In the genomic region with DNA sequence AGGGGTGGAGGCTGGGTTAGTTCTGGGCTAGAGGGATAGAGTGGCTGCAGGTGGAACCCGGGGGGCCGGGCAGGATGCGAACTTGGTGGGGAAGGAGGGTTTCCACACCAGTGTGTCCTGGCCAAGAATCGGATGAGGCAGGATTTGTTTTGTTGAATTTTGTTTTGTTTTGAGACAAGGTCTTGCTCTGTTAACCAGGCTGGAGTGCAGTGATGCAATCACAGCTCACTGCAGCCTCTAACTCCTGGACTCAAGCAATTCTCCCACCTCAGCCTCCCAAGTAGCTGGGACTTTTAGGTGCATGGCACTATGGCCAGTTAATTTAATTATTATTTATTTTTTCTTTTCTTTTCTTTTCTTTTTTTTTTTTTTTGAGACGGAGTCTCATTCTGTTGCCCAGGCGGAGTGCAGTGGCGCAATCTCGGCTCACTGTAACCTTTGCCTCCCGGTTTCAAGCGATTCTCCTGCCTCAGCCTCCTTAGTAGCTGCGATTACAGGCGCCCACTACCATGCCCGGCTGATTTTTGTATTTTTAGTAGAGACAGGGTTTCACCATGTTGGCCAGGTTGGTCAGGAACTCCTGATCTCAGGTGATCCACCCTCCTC, we compare ENCODE assay signal across 25 cellular contexts. TPM values are rescaled to one million over a fixed set of nuclear protein-coding genes. Genes with fewer than 3 reads are reported as not detected.
A peak's percentile ranks its signal among the peaks of the same experiment; 100 is the strongest.
DNase-seq lines count a peak whose midpoint lies in the region; ATAC-seq, FAIRE-seq and TF ChIP-seq lines count a peak whose summit lies in the region.
"Had no signal": no experiment of that assay in that cellular context is flagged by ENCODE, and none has a peak within 500 bp of the region (broad histone marks: within the 10 kb centered on the region; RNA-seq: fewer than 3 reads in every experiment).

No MANE protein-coding gene starts in this region.

- H3K27me3 Mint-ChIP-seq in naive B cell: no peaks in the 10 kb centered on the region
- H3K27me3 Mint-ChIP-seq: activated naive CD4-positive, alpha-beta T cell treated with anti-CD3 and anti-CD28 coated beads, Interleukin-2, amount 50 U/mL, for 24 hours; CD4-positive, CD25-positive, alpha-beta regulatory T cell had no signal

- CTCF ChIA-PET in K562 (lab: Yijun Ruan, JAX; ENCODE audit: low intra/inter-chr PET ratio): interaction anchor here (1.2 to 1.8 kb wide), 2 partner anchors 48 to 49 kb away, joined by 3 to 10 read pairs; no protein-coding TSS in a partner anchor

- in situ Hi-C loops in K562 (cut with MboI): no loop called here

- TF ChIP-seq RAD21 in K562 (CRISPR knock-in tag; conservative IDR thresholded peaks at IDR 0.05 in 1 of 2, IDR thresholded peaks at IDR 0.05 in 1 of 2): no peak

- H3K4me2 ChIP-seq in K562 (ENCODE audit: insufficient read depth, low read length): no peak overlapping the region

- no peak for TF ChIP-seq POLR2A in K562 (conservative IDR thresholded peaks at IDR 0.05)

- H2AFZ ChIP-seq in K562 (ENCODE audit: low read depth, low read length): no peak overlapping the region

- TSS peak; percentile 55 for BruUV-seq in K562 (replicated peaks; lab: Mats Ljungman, UMichigan)

- no peak for DNase-seq in right atrium auricular region (ENCODE audit: low spot score)
- no peak for DNase-seq in left ventricle myocardium superior
- DNase-seq in K562 (ENCODE audit: extremely low read depth in 1 of 4, low spot score in 3 of 4): no peak
- no peak for DNase-seq in naive B cell
- no peak for DNase-seq in hippocampal formation (lab: John Stamatoyannopoulos, UW)
- DNase-seq: activated CD4-positive, alpha-beta T cell treated with anti-CD3 and anti-CD28 coated beads, Interleukin-2, amount 50 U/mL, for 48 hours; activated T-cell treated with anti-CD3 and anti-CD28 coated beads, Interleukin-2, amount 50 U/mL, for 1 hour; brain microvascular endothelial cell; CD4-positive, CD25-positive, alpha-beta regulatory T cell; DMS79; foreskin melanocyte; GOT3; NCI-H1436; NCI-H2171 treated with DMSO at 0.1 percent for 48 hours; pancreas; stimulated activated CD4-positive, alpha-beta T cell treated with anti-CD3 and anti-CD28 coated beads, Interleukin-1b, Interleukin-23, amount 100 ng/mL, for 48 hours; T-helper 2 cell; WERI-Rb-1 had no signal

- peaks cover 5 to 20% (median 13%) of the 10 kb centered on the region in 3 donors for H3K4me1 Mint-ChIP-seq in naive B cell

- intact Hi-C loops in left ventricle myocardium superior (cut with micrococcal nuclease): no loop called here
- intact Hi-C loops in K562 (cut with micrococcal nuclease): no loop called here

- 87% methylated on average over 11 of the region's 13 CpGs for WGBS in K562 (ENCODE audit: insufficient coverage, low coverage, missing lambda C conversion rate)

- H3K36me3 Mint-ChIP-seq in naive B cell: no peaks in the 10 kb centered on the region
- H3K36me3 Mint-ChIP-seq: activated naive CD4-positive, alpha-beta T cell treated with anti-CD3 and anti-CD28 coated beads, Interleukin-2, amount 50 U/mL, for 24 hours; CD4-positive, CD25-positive, alpha-beta regulatory T cell had no signal

- H3K79me2 ChIP-seq in K562 (ENCODE audit: control insufficient read depth, insufficient read depth, low read length): peaks cover 5% of the 10 kb centered on the region; the same call in 2 of the 3 replicates

- no peaks in the 10 kb centered on the region for H4K20me1 ChIP-seq in K562 (replicated peaks; ENCODE audit: control insufficient read depth, insufficient read depth, low read length)

- H3K4me3 ChIP-seq in right atrium auricular region (no peak overlapping the region), K562 (no peak overlapping the region)
- H3K4me3 ChIP-seq: SJSA1 had no signal

- H3K9me3 Mint-ChIP-seq in naive B cell: no peaks in the 10 kb centered on the region
- H3K9me3 Mint-ChIP-seq: activated naive CD4-positive, alpha-beta T cell treated with anti-CD3 and anti-CD28 coated beads, Interleukin-2, amount 50 U/mL, for 24 hours; CD4-positive, CD25-positive, alpha-beta regulatory T cell had no signal

- FAIRE-seq in K562 (lab: Jason Lieb, UNC): no peak
- FAIRE-seq: GM12892, pancreas, urothelium cell line had no signal

- H3K9me1 ChIP-seq in K562 (ENCODE audit: control insufficient read depth, insufficient read depth, low read length): no peaks in the 10 kb centered on the region

- peak overlapping the region in 4 of 6 donors; percentile 83 to 95 (median 85) for H3K27ac Mint-ChIP-seq in naive B cell
- H3K27ac Mint-ChIP-seq: activated naive CD4-positive, alpha-beta T cell treated with anti-CD3 and anti-CD28 coated beads, Interleukin-2, amount 50 U/mL, for 24 hours had no signal

- peak overlapping the region; percentile 70 to 90; a peak in 2 of 4 replicates for H3K9ac ChIP-seq in K562 (ENCODE audit: insufficient read depth in 1 of 2, low read depth in 2 of 2, low read length in 2 of 2)

- H3K27ac ChIP-seq in right atrium auricular region (peak overlapping the region; percentile 77 to 94), K562 (ENCODE audit: extremely low read depth, low read depth, low read length) (peak overlapping the region; percentile 87; the same call in 1 of the 3 replicates)
- H3K27ac ChIP-seq: brain microvascular endothelial cell, SJSA1, WERI-Rb-1 had no signal

- no peak for ATAC-seq in left ventricle myocardium superior
- no peak for ATAC-seq in K562
- no peak for ATAC-seq in naive B cell (ENCODE audit: low read depth in 2 of 2)
- no peak for ATAC-seq in HG02852 (IDR thresholded peaks at IDR 0.05; ENCODE audit: unreplicated experiment)
- ATAC-seq in HG02870 (IDR thresholded peaks at IDR 0.05; ENCODE audit: unreplicated experiment): no peak
- no peak for ATAC-seq in esophagus mucosa

- no peak for TF ChIP-seq CTCF in right atrium auricular region (IDR thresholded peaks at IDR 0.05)
- TF ChIP-seq CTCF in K562 (IDR thresholded peaks at IDR 0.05 in 2 of 3, conservative IDR thresholded peaks at IDR 0.05 in 1 of 3; ENCODE audit: insufficient read depth in 2 of 3, low read depth in 1 of 3, low read length in 3 of 3): no peak

- POLR2A ChIA-PET in K562 (lab: Yijun Ruan, JAX): interaction anchor here (0.8 to 2.4 kb wide), 4 partner anchors 9 to 20 kb away, joined by 3 to 30 read pairs (median 6); a partner anchor contains a TSS

- no peaks in the 10 kb centered on the region for H3K27me3 ChIP-seq in right atrium auricular region
- no peaks in the 10 kb centered on the region for H3K27me3 ChIP-seq in K562 (ENCODE audit: control insufficient read depth in 2 of 2, insufficient read depth in 2 of 2, low read length in 2 of 2)
- H3K27me3 ChIP-seq: brain microvascular endothelial cell, pancreas, SJSA1 had no signal

- H3K9me3 ChIP-seq in right atrium auricular region (no peaks in the 10 kb centered on the region), K562 (replicated peaks; ENCODE audit: control insufficient read depth, insufficient read depth, low read depth, low read length) (no peaks in the 10 kb centered on the region)
- H3K9me3 ChIP-seq: pancreas, SJSA1 had no signal

- peak overlapping the region in 2 of 8 donors; percentile 51 to 69 for H3K4me3 Mint-ChIP-seq in naive B cell

- H3K4me1 ChIP-seq in right atrium auricular region (peaks cover 0 to 24% of the 10 kb centered on the region in 2 donors), K562 (replicated peaks in 1 of 2; ENCODE audit: control insufficient read depth in 2 of 2, insufficient read depth in 2 of 2, low read length in 2 of 2) (peaks cover 20 to 42% of the 10 kb centered on the region in 2 experiments)
- H3K4me1 ChIP-seq: pancreas had no signal

- TF ChIP-seq EP300 in K562 (IDR thresholded peaks at IDR 0.05; ENCODE audit: low read length): no peak

- H3K36me3 ChIP-seq in right atrium auricular region: no peaks in the 10 kb centered on the region
- no peaks in the 10 kb centered on the region for H3K36me3 ChIP-seq in K562 (ENCODE audit: control insufficient read depth, insufficient read depth, low read length)
- H3K36me3 ChIP-seq: brain microvascular endothelial cell, pancreas, SJSA1, WERI-Rb-1 had no signal

RNA-seq across cellular contexts. Expression of a gene that starts 13.0 kb away (rescaled TPM):
- total RNA-seq in right atrium auricular region (10 to 100 TPM; 18.7 to 20.2 TPM), left ventricle myocardium superior (10.3 TPM), K562 (2014; rRNA removed) (127 and 152 TPM in 2 replicates), K562 (2014; rRNA removed; fragmentation: Illumina TruSeq; extraction: Trizol) (18.9 and 25.9 TPM in 2 replicates), K562 (2015; rRNA removed; fragmentation: Illumina TruSeq; extraction: Trizol) (44.9 and 47.9 TPM in 2 replicates), K562 (2021) (124 and 135 TPM in 2 replicates), esophagus mucosa (27.4 TPM)
- total RNA-seq in K562 (2011; cell fraction: chromatin; rRNA removed; ENCODE audit: low replicate concordance): 18.9 and 64.5 TPM in 2 replicates
- total RNA-seq in K562 (2011; cell fraction: nucleolus; rRNA removed): 109 and 128 TPM in 2 replicates
- 45.6 and 53.0 TPM in 2 replicates for total RNA-seq in K562 (2011; cell fraction: nucleoplasm; rRNA removed)
- polyA plus RNA-seq in K562 (2011; rRNA removed) (28.2 and 31.7 TPM in 2 replicates), K562 (2014; fragmentation: Illumina TruSeq; extraction: Trizol) (19.4 and 33.7 TPM in 2 replicates), K562 (2014; fragmentation: Nextera tagmentation; extraction: Ambion mirVana) (1 to 10 TPM; 2.9 to 5.9 TPM), K562 (2014; rRNA removed) (153 and 185 TPM in 2 replicates), naive B cell (ENCODE audit: low read depth in 6 of 6) (10 to 100 TPM; 21.8 to 46.8 (median 27.5) TPM)
- 38.6 and 141 TPM in 2 replicates for polyA plus RNA-seq in K562 (2011; cell fraction: cytosol; rRNA removed)
- 136 and 297 TPM in 2 replicates for polyA plus RNA-seq in K562 (2011; cell fraction: nucleus; rRNA removed)
- 70.7 and 78.6 TPM in 2 replicates for polyA plus RNA-seq in K562 (2012)
- 2.2 and 5.8 TPM in 2 replicates for polyA minus RNA-seq in K562 (2011; rRNA and poly(A)+ RNA removed)
- polyA minus RNA-seq in K562 (2011; cell fraction: cytosol; rRNA and poly(A)+ RNA removed): 13.8 and 18.6 TPM in 2 replicates
- 16.7 and 26.0 TPM in 2 replicates for polyA minus RNA-seq in K562 (2011; cell fraction: nucleus; rRNA and poly(A)+ RNA removed)

RNA-seq across cellular contexts. Expression of a gene that starts 14.8 kb away (rescaled TPM):
- total RNA-seq in right atrium auricular region (not detected), left ventricle myocardium superior (0.32 TPM), K562 (2014; rRNA removed) (0.14 and 0.29 TPM in 2 replicates), K562 (2014; rRNA removed; fragmentation: Illumina TruSeq; extraction: Trizol) (not detected in 2 replicates), K562 (2015; rRNA removed; fragmentation: Illumina TruSeq; extraction: Trizol) (0.29 and 0.41 TPM in 2 replicates), K562 (2021) (0.55 and 1.2 TPM in 2 replicates), esophagus mucosa (0.24 TPM)
- 3.4 and 9.9 TPM in 2 replicates for total RNA-seq in K562 (2011; cell fraction: chromatin; rRNA removed; ENCODE audit: low replicate concordance)
- 1.8 and 4.7 TPM in 2 replicates for total RNA-seq in K562 (2011; cell fraction: nucleolus; rRNA removed)
- 2.4 and 3.8 TPM in 2 replicates for total RNA-seq in K562 (2011; cell fraction: nucleoplasm; rRNA removed)
- polyA plus RNA-seq in K562 (2011; rRNA removed) (0.18 and 0.20 TPM in 2 replicates), K562 (2014; fragmentation: Illumina TruSeq; extraction: Trizol) (0.13 and 0.24 TPM in 2 replicates), K562 (2014; fragmentation: Nextera tagmentation; extraction: Ambion mirVana) (under 1 TPM; 0.07 to 0.11 TPM), K562 (2014; rRNA removed) (0.12 and 0.15 TPM in 2 replicates), naive B cell (ENCODE audit: low read depth in 6 of 6) (under 1 TPM in 1 of 6 donors, not detected in 5; 0.45 TPM)
- polyA plus RNA-seq in K562 (2011; cell fraction: cytosol; rRNA removed): 0.40 and 0.56 TPM in 2 replicates
- polyA plus RNA-seq in K562 (2011; cell fraction: nucleus; rRNA removed): 1.0 and 2.9 TPM in 2 replicates
- polyA plus RNA-seq in K562 (2012): 0.47 and 2.1 TPM in 2 replicates
- not detected in 2 replicates for polyA minus RNA-seq in K562 (2011; rRNA and poly(A)+ RNA removed)
- polyA minus RNA-seq in K562 (2011; cell fraction: cytosol; rRNA and poly(A)+ RNA removed): not detected in 2 replicates
- not detected in 2 replicates for polyA minus RNA-seq in K562 (2011; cell fraction: nucleus; rRNA and poly(A)+ RNA removed)

RNA-seq across cellular contexts. Expression of a gene that starts 19.7 kb away (rescaled TPM):
- total RNA-seq in right atrium auricular region: 10 to 100 TPM; 12.6 to 21.9 TPM
- total RNA-seq in left ventricle myocardium superior: 25.8 TPM
- total RNA-seq in K562 (2011; cell fraction: chromatin; rRNA removed; ENCODE audit: low replicate concordance): 33.3 and 101 TPM in 2 replicates
- total RNA-seq in K562 (2011; cell fraction: nucleolus; rRNA removed): 57.9 and 76.5 TPM in 2 replicates
- 40.2 and 43.9 TPM in 2 replicates for total RNA-seq in K562 (2011; cell fraction: nucleoplasm; rRNA removed)
- 50.6 and 65.4 TPM in 2 replicates for total RNA-seq in K562 (2014; rRNA removed)
- 24.9 and 29.5 TPM in 2 replicates for total RNA-seq in K562 (2014; rRNA removed; fragmentation: Illumina TruSeq; extraction: Trizol)
- total RNA-seq in K562 (2015; rRNA removed; fragmentation: Illumina TruSeq; extraction: Trizol): 60.3 and 60.4 TPM in 2 replicates
- 72.8 and 76.3 TPM in 2 replicates for total RNA-seq in K562 (2021)
- 16.1 and 16.7 TPM in 2 replicates for polyA plus RNA-seq in K562 (2011; rRNA removed)
- polyA plus RNA-seq in K562 (2011; cell fraction: cytosol; rRNA removed): 13.0 and 28.0 TPM in 2 replicates
- 23.6 and 47.0 TPM in 2 replicates for polyA plus RNA-seq in K562 (2011; cell fraction: nucleus; rRNA removed)
- 54.7 and 58.7 TPM in 2 replicates for polyA plus RNA-seq in K562 (2012)
- 66.5 and 77.3 TPM in 2 replicates for polyA plus RNA-seq in K562 (2014; fragmentation: Illumina TruSeq; extraction: Trizol)
- 10 to 100 TPM; 10.9 to 13.7 TPM for polyA plus RNA-seq in K562 (2014; fragmentation: Nextera tagmentation; extraction: Ambion mirVana)
- 42.7 and 44.1 TPM in 2 replicates for polyA plus RNA-seq in K562 (2014; rRNA removed)
- polyA minus RNA-seq in K562 (2011; rRNA and poly(A)+ RNA removed): 20.0 and 29.4 TPM in 2 replicates
- 18.7 and 24.0 TPM in 2 replicates for polyA minus RNA-seq in K562 (2011; cell fraction: cytosol; rRNA and poly(A)+ RNA removed)
- polyA minus RNA-seq in K562 (2011; cell fraction: nucleus; rRNA and poly(A)+ RNA removed): 27.9 and 29.5 TPM in 2 replicates
- 10 to 100 TPM; 10.9 to 24.6 (median 19.5) TPM for polyA plus RNA-seq in naive B cell (ENCODE audit: low read depth in 6 of 6)
- total RNA-seq in esophagus mucosa: 22.3 TPM

RNA-seq across cellular contexts. Expression of a gene that starts 20.8 kb away (rescaled TPM):
- 1 to 10 TPM; 2.1 to 8.5 TPM for total RNA-seq in right atrium auricular region
- 4.2 TPM for total RNA-seq in left ventricle myocardium superior
- 2.4 and 3.7 TPM in 2 replicates for total RNA-seq in K562 (2011; cell fraction: chromatin; rRNA removed; ENCODE audit: low replicate concordance)
- 2.0 and 2.6 TPM in 2 replicates for total RNA-seq in K562 (2011; cell fraction: nucleolus; rRNA removed)
- 1.8 and 3.5 TPM in 2 replicates for total RNA-seq in K562 (2011; cell fraction: nucleoplasm; rRNA removed)
- total RNA-seq in K562 (2014; rRNA removed): 1.3 and 1.7 TPM in 2 replicates
- total RNA-seq in K562 (2014; rRNA removed; fragmentation: Illumina TruSeq; extraction: Trizol): 0.84 and 1.8 TPM in 2 replicates
- total RNA-seq in K562 (2015; rRNA removed; fragmentation: Illumina TruSeq; extraction: Trizol): 1.2 and 1.7 TPM in 2 replicates
- 0.86 and 0.94 TPM in 2 replicates for total RNA-seq in K562 (2021)
- 1.5 and 1.7 TPM in 2 replicates for polyA plus RNA-seq in K562 (2011; rRNA removed)
- polyA plus RNA-seq in K562 (2011; cell fraction: cytosol; rRNA removed): 0.67 and 0.81 TPM in 2 replicates
- 3.7 and 4.2 TPM in 2 replicates for polyA plus RNA-seq in K562 (2011; cell fraction: nucleus; rRNA removed)
- polyA plus RNA-seq in K562 (2012): 2.2 and 3.0 TPM in 2 replicates
- polyA plus RNA-seq in K562 (2014; fragmentation: Illumina TruSeq; extraction: Trizol): 0.79 and 1.4 TPM in 2 replicates
- under 1 TPM; 0.18 to 0.41 TPM for polyA plus RNA-seq in K562 (2014; fragmentation: Nextera tagmentation; extraction: Ambion mirVana)
- polyA plus RNA-seq in K562 (2014; rRNA removed): 0.61 and 1.6 TPM in 2 replicates
- 0.84 and 0.91 TPM in 2 replicates for polyA minus RNA-seq in K562 (2011; rRNA and poly(A)+ RNA removed)
- polyA minus RNA-seq in K562 (2011; cell fraction: cytosol; rRNA and poly(A)+ RNA removed): 0.86 and 1.5 TPM in 2 replicates
- polyA minus RNA-seq in K562 (2011; cell fraction: nucleus; rRNA and poly(A)+ RNA removed): 1.2 and 1.6 TPM in 2 replicates
- polyA plus RNA-seq in naive B cell (ENCODE audit: low read depth in 6 of 6): 10 to 100 TPM in 5 of 6 donors, 1 to 10 TPM in 1; 9.4 to 24.9 (median 13.3) TPM
- total RNA-seq in esophagus mucosa: 1.4 TPM

RNA-seq across cellular contexts. Expression of a gene that starts 29.7 kb away (rescaled TPM):
- total RNA-seq in right atrium auricular region: 10 to 100 TPM; 26.2 to 34.6 TPM
- total RNA-seq in left ventricle myocardium superior: 51.1 TPM
- total RNA-seq in K562 (2011; cell fraction: chromatin; rRNA removed; ENCODE audit: low replicate concordance): 30.5 and 88.7 TPM in 2 replicates
- total RNA-seq in K562 (2011; cell fraction: nucleolus; rRNA removed): 56.8 and 60.5 TPM in 2 replicates
- 38.6 and 57.1 TPM in 2 replicates for total RNA-seq in K562 (2011; cell fraction: nucleoplasm; rRNA removed)
- 77.6 and 102 TPM in 2 replicates for total RNA-seq in K562 (2014; rRNA removed)
- total RNA-seq in K562 (2014; rRNA removed; fragmentation: Illumina TruSeq; extraction: Trizol): 10.1 and 13.1 TPM in 2 replicates
- total RNA-seq in K562 (2015; rRNA removed; fragmentation: Illumina TruSeq; extraction: Trizol): 31.3 and 33.9 TPM in 2 replicates
- total RNA-seq in K562 (2021): 102 and 107 TPM in 2 replicates
- 14.2 and 18.8 TPM in 2 replicates for polyA plus RNA-seq in K562 (2011; rRNA removed)
- 13.0 and 47.0 TPM in 2 replicates for polyA plus RNA-seq in K562 (2011; cell fraction: cytosol; rRNA removed)
- polyA plus RNA-seq in K562 (2011; cell fraction: nucleus; rRNA removed): 22.1 and 53.6 TPM in 2 replicates
- 64.9 and 107 TPM in 2 replicates for polyA plus RNA-seq in K562 (2012)
- polyA plus RNA-seq in K562 (2014; fragmentation: Illumina TruSeq; extraction: Trizol): 28.7 and 51.7 TPM in 2 replicates
- polyA plus RNA-seq in K562 (2014; fragmentation: Nextera tagmentation; extraction: Ambion mirVana): under 1 TPM; 0.37 to 0.92 TPM
- polyA plus RNA-seq in K562 (2014; rRNA removed): 57.9 and 61.0 TPM in 2 replicates
- 5.5 and 9.6 TPM in 2 replicates for polyA minus RNA-seq in K562 (2011; rRNA and poly(A)+ RNA removed)
- polyA minus RNA-seq in K562 (2011; cell fraction: cytosol; rRNA and poly(A)+ RNA removed): 24.5 and 26.5 TPM in 2 replicates
- polyA minus RNA-seq in K562 (2011; cell fraction: nucleus; rRNA and poly(A)+ RNA removed): 10.0 and 13.5 TPM in 2 replicates
- 10 to 100 TPM; 17.5 to 23.6 (median 20.7) TPM for polyA plus RNA-seq in naive B cell (ENCODE audit: low read depth in 6 of 6)
- 31.1 TPM for total RNA-seq in esophagus mucosa
